In the genomic region with DNA sequence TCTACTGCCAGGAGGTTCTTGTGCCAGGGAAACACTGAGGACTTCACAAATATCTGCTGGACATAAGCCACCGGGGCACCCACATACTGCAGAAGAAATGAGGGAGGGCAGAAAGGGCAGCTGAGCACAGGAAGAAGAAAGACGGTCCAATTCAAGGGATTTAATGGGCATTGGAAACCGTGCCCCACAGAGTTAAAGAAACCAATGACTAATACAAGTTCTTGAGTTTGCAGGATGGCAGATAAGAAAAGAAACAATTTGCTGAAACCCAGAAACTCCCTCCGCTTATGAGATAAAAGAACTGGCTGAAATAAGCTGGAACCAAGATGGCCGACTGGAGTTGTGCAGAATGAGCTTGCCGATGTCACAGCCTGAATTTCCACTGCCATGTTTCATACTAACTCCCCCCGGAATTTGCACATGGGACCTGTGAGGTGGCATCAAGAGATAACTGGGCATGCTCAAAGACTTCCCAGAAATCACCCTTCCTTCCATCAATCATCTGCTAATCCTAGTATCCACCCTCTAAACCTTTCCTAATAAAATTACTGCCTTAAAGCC, we compare ENCODE assay signal across 17 cellular contexts.
"Had no signal": no experiment of that assay in that cellular context is flagged by ENCODE, and none has a peak within 500 bp of the region (broad histone marks: within the 10 kb centered on the region; RNA-seq: fewer than 3 reads in every experiment).

No MANE protein-coding gene starts in this region.

- H3K9me3 Mint-ChIP-seq: activated CD4-positive, alpha-beta memory T cell treated with anti-CD3 and anti-CD28 coated beads for 36 hours; activated T-helper 1 cell treated with anti-CD3 and anti-CD28 coated beads, Interleukin-12 subunit alpha, Interleukin-12 subunit beta, Interleukin-2, Interleukin-4 antibody, amounts not matched to agents 30 ng/mL and 10 ng/mL and 1 ng/mL, durations not matched to agents 14 hours and 24 hours and 36 hours; dendritic cell treated with granulocyte-macrophage colony-stimulating factor and Interleukin-4, amounts not matched to agents 40 ng/mL and 50 ng/mL, for 4 days had no signal

- H3K9me3 ChIP-seq: esophagus muscularis mucosa, heart left ventricle, left ventricle myocardium inferior, sigmoid colon, stomach, tibial artery, vagina had no signal

- H3K4me1 ChIP-seq: esophagus muscularis mucosa, heart left ventricle, sigmoid colon, tibial artery, vagina had no signal

- H3K27ac ChIP-seq: esophagus muscularis mucosa, heart left ventricle, left ventricle myocardium inferior, sigmoid colon, tibial artery, vagina had no signal

- H3K4me3 Mint-ChIP-seq: activated CD4-positive, alpha-beta memory T cell treated with anti-CD3 and anti-CD28 coated beads for 36 hours; activated T-helper 1 cell treated with anti-CD3 and anti-CD28 coated beads, Interleukin-12 subunit alpha, Interleukin-12 subunit beta, Interleukin-2, Interleukin-4 antibody, amounts not matched to agents 30 ng/mL and 10 ng/mL and 1 ng/mL, durations not matched to agents 14 hours and 24 hours and 36 hours; dendritic cell treated with granulocyte-macrophage colony-stimulating factor and Interleukin-4, amounts not matched to agents 40 ng/mL and 50 ng/mL, for 4 days had no signal

- H3K27me3 Mint-ChIP-seq: activated CD4-positive, alpha-beta memory T cell treated with anti-CD3 and anti-CD28 coated beads for 36 hours; dendritic cell treated with granulocyte-macrophage colony-stimulating factor and Interleukin-4, amounts not matched to agents 40 ng/mL and 50 ng/mL, for 4 days had no signal

- H3K27ac Mint-ChIP-seq: activated CD4-positive, alpha-beta memory T cell treated with anti-CD3 and anti-CD28 coated beads for 36 hours; activated T-helper 1 cell treated with anti-CD3 and anti-CD28 coated beads, Interleukin-12 subunit alpha, Interleukin-12 subunit beta, Interleukin-2, Interleukin-4 antibody, amounts not matched to agents 30 ng/mL and 10 ng/mL and 1 ng/mL, durations not matched to agents 14 hours and 24 hours and 36 hours; dendritic cell treated with granulocyte-macrophage colony-stimulating factor and Interleukin-4, amounts not matched to agents 40 ng/mL and 50 ng/mL, for 4 days had no signal

- H3K27me3 ChIP-seq: esophagus muscularis mucosa, heart left ventricle, sigmoid colon, stomach, tibial artery, vagina had no signal

- ATAC-seq: heart left ventricle had no signal

- DNase-seq: activated CD4-positive, alpha-beta memory T cell treated with anti-CD3 and anti-CD28 coated beads for 36 hours; activated CD4-positive, CD25-positive, alpha-beta regulatory T cell treated with anti-CD3 and anti-CD28 coated beads, Interleukin-2, amount 50 U/mL, for 72 hours; activated CD8-positive, alpha-beta memory T cell treated with anti-CD3 and anti-CD28 coated beads, Interleukin-2, amount 50 U/mL, for 4 hours; activated naive CD4-positive, alpha-beta T cell treated with anti-CD3 and anti-CD28 coated beads, Interleukin-2, amount 50 U/mL, for 16 hours; cerebellar nuclear complex; foreskin melanocyte; heart left ventricle; left ventricle myocardium inferior; mesenchymal stem cell; sigmoid colon; stimulated activated CD4-positive, alpha-beta T cell treated with anti-CD3 and anti-CD28 coated beads, Interleukin-12 subunit alpha, Interleukin-12 subunit beta, amount 100 ng/mL, for 4 hours; stomach; tibial artery had no signal

- H3K4me3 ChIP-seq: esophagus muscularis mucosa, heart left ventricle, left ventricle myocardium inferior, sigmoid colon, stomach, tibial artery, vagina had no signal
